Comparison of ENCODE assay signal across 27 cellular contexts in genomic region chr14:32480337-32480736, GRCh38.
DNase-seq lines count a peak whose midpoint lies in the region; ATAC-seq, FAIRE-seq and TF ChIP-seq lines count a peak whose summit lies in the region.
"Had no signal": no experiment of that assay in that cellular context is flagged by ENCODE, and none has a peak within 500 bp of the region (broad histone marks: within the 10 kb centered on the region; RNA-seq: fewer than 3 reads in every experiment).

No MANE protein-coding gene starts in this region.

- H3K9me3 ChIP-seq in mammary epithelial cell (replicated peaks; ENCODE audit: insufficient read depth, low read length) (no peaks in the 10 kb centered on the region), breast epithelium (no peaks in the 10 kb centered on the region), astrocyte (ENCODE audit: insufficient read depth, low read depth, low read length) (no peaks in the 10 kb centered on the region), muscle layer of duodenum (ENCODE audit: control insufficient read depth in 1 of 2, low read length in 2 of 2) (no peaks in the 10 kb centered on the region)
- H3K9me3 ChIP-seq: BLaER1, gastroesophageal sphincter, lower lobe of right lung, tibial nerve had no signal

- H3K27ac ChIP-seq in mammary epithelial cell (ENCODE audit: insufficient read depth, low read depth, low read length) (no peak overlapping the region), breast epithelium (no peak overlapping the region), astrocyte (ENCODE audit: low read depth, low read length) (no peak overlapping the region), muscle layer of duodenum (ENCODE audit: low read length) (peak overlapping the region; percentile 10)
- H3K27ac ChIP-seq: 22Rv1, BLaER1, epithelial cell of prostate, lower lobe of right lung had no signal

- H3K4me2 ChIP-seq in mammary epithelial cell (ENCODE audit: insufficient read depth, low read depth, low read length) (no peak overlapping the region), astrocyte (ENCODE audit: low read length) (peak overlapping the region; percentile 15)
- H3K4me2 ChIP-seq: BLaER1 had no signal

- H3K27me3 Mint-ChIP-seq in astrocyte (ENCODE audit: low read depth, unreplicated experiment): no peaks in the 10 kb centered on the region

- H3K9ac ChIP-seq in mammary epithelial cell (ENCODE audit: insufficient read depth, low read length): no peak overlapping the region
- H3K9ac ChIP-seq in astrocyte (ENCODE audit: low read length): no peak overlapping the region
- H3K9ac ChIP-seq: BLaER1 had no signal

- FAIRE-seq in astrocyte (lab: Jason Lieb, UNC): peak; percentile 91
- FAIRE-seq: small intestine had no signal

- H3K79me2 ChIP-seq in mammary epithelial cell (ENCODE audit: insufficient read depth, low read length) (no peaks in the 10 kb centered on the region), astrocyte (ENCODE audit: insufficient read depth, low read length) (no peaks in the 10 kb centered on the region)

- no peak overlapping the region for H3K27ac Mint-ChIP-seq in astrocyte (ENCODE audit: unreplicated experiment)
- H3K27ac Mint-ChIP-seq: activated CD8-positive, alpha-beta T cell treated with anti-CD3 and anti-CD28 coated beads, Interleukin-2, amount 10 ng/mL, durations not matched to agents 7 days and 5 days had no signal

- no peaks in the 10 kb centered on the region for H3K36me3 ChIP-seq in mammary epithelial cell (ENCODE audit: insufficient read depth, low read length)
- no peaks in the 10 kb centered on the region for H3K36me3 ChIP-seq in breast epithelium
- H3K36me3 ChIP-seq in astrocyte (ENCODE audit: insufficient read depth, low read length): no peaks in the 10 kb centered on the region
- no peaks in the 10 kb centered on the region for H3K36me3 ChIP-seq in muscle layer of duodenum (ENCODE audit: control insufficient read depth in 1 of 2, insufficient read depth in 2 of 2, low read length in 2 of 2)
- H3K36me3 ChIP-seq: BLaER1, gastroesophageal sphincter, lower lobe of right lung, tibial nerve had no signal

- H2AFZ ChIP-seq in mammary epithelial cell (ENCODE audit: low read depth, low read length) (peak overlapping the region; percentile 40), astrocyte (ENCODE audit: low read depth, low read length) (no peak overlapping the region)

- H3K4me3 Mint-ChIP-seq in astrocyte (ENCODE audit: unreplicated experiment): no peak overlapping the region
- H3K4me3 Mint-ChIP-seq: activated CD8-positive, alpha-beta T cell treated with anti-CD3 and anti-CD28 coated beads, Interleukin-2, amount 10 ng/mL, durations not matched to agents 7 days and 5 days had no signal

- H3K4me1 ChIP-seq in mammary epithelial cell (ENCODE audit: insufficient read depth, low read length): peaks cover 13% of the 10 kb centered on the region
- H3K4me1 ChIP-seq in breast epithelium: no peaks in the 10 kb centered on the region
- H3K4me1 ChIP-seq in astrocyte (ENCODE audit: insufficient read depth, low read length): no peaks in the 10 kb centered on the region
- H3K4me1 ChIP-seq in muscle layer of duodenum (ENCODE audit: control insufficient read depth in 1 of 2, insufficient read depth in 2 of 2, low read length in 2 of 2): no peaks in the 10 kb centered on the region
- H3K4me1 ChIP-seq: BLaER1, lower lobe of right lung, tibial nerve had no signal

- H3K4me3 ChIP-seq in mammary epithelial cell (replicated peaks in 1 of 3; ENCODE audit: insufficient read depth in 1 of 3, low read depth in 2 of 3, low read length in 3 of 3): no peak overlapping the region
- H3K4me3 ChIP-seq in breast epithelium: no peak overlapping the region
- no peak overlapping the region for H3K4me3 ChIP-seq in astrocyte (ENCODE audit: insufficient read depth, low read depth, low read length)
- no peak overlapping the region for H3K4me3 ChIP-seq in muscle layer of duodenum (ENCODE audit: low read depth in 1 of 2, low read length in 2 of 2)
- H3K4me3 ChIP-seq: BLaER1, gastroesophageal sphincter, lower lobe of right lung, tibial nerve had no signal

- DNase-seq in mammary epithelial cell (no peak), breast epithelium (ENCODE audit: low spot score in 2 of 2) (no peak), astrocyte (ENCODE audit: low read depth) (peak; percentile 68), mesenteric fat pad (ENCODE audit: low spot score) (no peak)
- no peak for DNase-seq in activated effector memory CD4-positive, alpha-beta T cell treated with Interleukin-2 at 50 U/mL for 16 hours
- DNase-seq: activated CD8-positive, alpha-beta T cell treated with anti-CD3 and anti-CD28 coated beads, Interleukin-2, amount 10 ng/mL, durations not matched to agents 7 days and 5 days; activated T-cell treated with anti-CD3 and anti-CD28 coated beads, Interleukin-2, amount 50 U/mL, for 1 hour; COR-L47; GOT3; islet precursor cell; lower lobe of right lung; NCI-H146; NCI-H2171 treated with DMSO at 0.1 percent for 48 hours; NCI-H526 treated with DMSO at 0.1 percent for 48 hours; small intestine; stimulated activated CD4-positive, alpha-beta T cell treated with anti-CD3 and anti-CD28 coated beads, Interleukin-4, amount 100 ng/mL, for 1 hour; stimulated activated naive CD4-positive, alpha-beta T cell; T1000 had no signal

- dilution Hi-C loops in mammary epithelial cell (cut with HindIII; ENCODE audit: low sequenced_read_pairs): no loop called here

- no TSS peak for BruUV-seq in mammary epithelial cell (replicated peaks; lab: Mats Ljungman, UMichigan)

- H4K20me1 ChIP-seq in mammary epithelial cell (ENCODE audit: insufficient read depth, low read length) (no peaks in the 10 kb centered on the region), astrocyte (ENCODE audit: insufficient read depth, low read length) (no peaks in the 10 kb centered on the region)
- H4K20me1 ChIP-seq: BLaER1 had no signal

- no peaks in the 10 kb centered on the region for H3K9me3 Mint-ChIP-seq in astrocyte (ENCODE audit: unreplicated experiment)

- TF ChIP-seq CTCF in mammary epithelial cell (conservative IDR thresholded peaks at IDR 0.05 in 1 of 2, IDR thresholded peaks at IDR 0.05 in 1 of 2; ENCODE audit: extremely low read depth in 1 of 2, insufficient read depth in 1 of 2, low read depth in 1 of 2, low read length in 2 of 2) (no peak), breast epithelium (IDR thresholded peaks at IDR 0.05) (no peak), astrocyte (IDR thresholded peaks at IDR 0.05; ENCODE audit: insufficient read depth, low read depth, low read length) (no peak)

- TF ChIP-seq POLR2A in breast epithelium (IDR thresholded peaks at IDR 0.05): no peak

- H3K4me1 Mint-ChIP-seq in astrocyte (ENCODE audit: low read depth, unreplicated experiment): peaks cover 5% of the 10 kb centered on the region

- H3K27me3 ChIP-seq in mammary epithelial cell (ENCODE audit: insufficient read depth, low read length) (no peaks in the 10 kb centered on the region), breast epithelium (no peaks in the 10 kb centered on the region), astrocyte (ENCODE audit: insufficient read depth, low read length) (no peaks in the 10 kb centered on the region), muscle layer of duodenum (ENCODE audit: low read depth, low read length) (no peaks in the 10 kb centered on the region)
- H3K27me3 ChIP-seq: BLaER1, gastroesophageal sphincter, tibial nerve had no signal

- 50% methylated on average over 1 of the region's 1 CpG for WGBS in mammary epithelial cell (ENCODE audit: low coverage, missing lambda C conversion rate)

- CTCF ChIA-PET in mammary epithelial cell (lab: Charles Lee; ENCODE audit: low non-redundant PET): no interaction called here

- in situ Hi-C loops in mammary epithelial cell (cut with MboI; ENCODE audit: low sequenced_read_pairs in 2 of 2): no loop called here

- ATAC-seq in GM18909 (IDR thresholded peaks at IDR 0.05; ENCODE audit: poor library complexity, unreplicated experiment) (no peak), GM19467 (IDR thresholded peaks at IDR 0.05; ENCODE audit: unreplicated experiment) (no peak)
- ATAC-seq: activated CD4-positive, CD25-positive, alpha-beta regulatory T cell treated with anti-CD3 and anti-CD28 coated beads, Interleukin-2, amount 50 U/mL, for 24 hours; activated CD8-positive, alpha-beta T cell treated with anti-CD3 and anti-CD28 coated beads, Interleukin-2, amount 10 ng/mL, durations not matched to agents 7 days and 5 days; gastroesophageal sphincter; lower lobe of right lung had no signal

- intact Hi-C loops in mammary epithelial cell (cut with micrococcal nuclease) (no loop called here), breast epithelium (cut with DNase I; ENCODE audit: low total_unique reads) (no loop called here)

- H3K36me3 Mint-ChIP-seq in astrocyte (ENCODE audit: low read depth, unreplicated experiment): no peaks in the 10 kb centered on the region
